In the genomic region with DNA sequence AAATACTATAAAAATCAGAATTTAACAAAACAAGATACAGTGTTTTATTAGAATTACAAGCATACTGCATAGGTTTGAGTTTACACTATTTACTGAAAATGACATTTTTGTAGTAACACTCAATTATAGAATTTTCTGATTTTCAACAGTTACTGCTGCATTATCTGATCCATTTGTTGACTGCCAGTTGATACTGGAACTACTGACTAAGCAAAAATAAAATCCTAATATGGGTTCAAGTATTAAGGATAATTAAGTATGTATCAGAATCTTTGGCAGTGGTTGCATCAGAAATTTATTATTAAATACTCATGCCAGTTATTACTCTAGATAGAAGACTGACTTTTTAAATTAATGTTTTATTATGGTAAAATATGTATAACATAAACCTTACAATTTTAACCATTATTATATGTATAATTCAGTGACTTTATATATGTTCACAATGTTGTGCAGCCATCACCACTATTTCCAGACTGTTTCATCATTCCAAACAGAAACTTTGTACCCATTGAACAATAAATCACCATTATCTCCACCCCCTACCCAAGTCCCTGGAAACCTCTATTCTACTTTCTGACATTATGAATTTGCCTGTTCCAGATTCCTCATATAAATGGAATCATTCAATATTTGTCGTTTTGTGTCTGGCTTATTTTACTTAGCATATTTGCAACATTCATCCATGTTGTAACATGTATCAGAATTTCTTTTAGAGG, we compare ENCODE assay signal across 2 cellular contexts.
TF ChIP-seq lines count a peak whose summit lies in the region.

No MANE protein-coding gene starts in this region.

TF ChIP-seq in K562, 482 proteins besides CTCF, POLR2A, EP300 and RAD21 (continued from another document and continues in another):
- TF ChIP-seq, protein P1, sequence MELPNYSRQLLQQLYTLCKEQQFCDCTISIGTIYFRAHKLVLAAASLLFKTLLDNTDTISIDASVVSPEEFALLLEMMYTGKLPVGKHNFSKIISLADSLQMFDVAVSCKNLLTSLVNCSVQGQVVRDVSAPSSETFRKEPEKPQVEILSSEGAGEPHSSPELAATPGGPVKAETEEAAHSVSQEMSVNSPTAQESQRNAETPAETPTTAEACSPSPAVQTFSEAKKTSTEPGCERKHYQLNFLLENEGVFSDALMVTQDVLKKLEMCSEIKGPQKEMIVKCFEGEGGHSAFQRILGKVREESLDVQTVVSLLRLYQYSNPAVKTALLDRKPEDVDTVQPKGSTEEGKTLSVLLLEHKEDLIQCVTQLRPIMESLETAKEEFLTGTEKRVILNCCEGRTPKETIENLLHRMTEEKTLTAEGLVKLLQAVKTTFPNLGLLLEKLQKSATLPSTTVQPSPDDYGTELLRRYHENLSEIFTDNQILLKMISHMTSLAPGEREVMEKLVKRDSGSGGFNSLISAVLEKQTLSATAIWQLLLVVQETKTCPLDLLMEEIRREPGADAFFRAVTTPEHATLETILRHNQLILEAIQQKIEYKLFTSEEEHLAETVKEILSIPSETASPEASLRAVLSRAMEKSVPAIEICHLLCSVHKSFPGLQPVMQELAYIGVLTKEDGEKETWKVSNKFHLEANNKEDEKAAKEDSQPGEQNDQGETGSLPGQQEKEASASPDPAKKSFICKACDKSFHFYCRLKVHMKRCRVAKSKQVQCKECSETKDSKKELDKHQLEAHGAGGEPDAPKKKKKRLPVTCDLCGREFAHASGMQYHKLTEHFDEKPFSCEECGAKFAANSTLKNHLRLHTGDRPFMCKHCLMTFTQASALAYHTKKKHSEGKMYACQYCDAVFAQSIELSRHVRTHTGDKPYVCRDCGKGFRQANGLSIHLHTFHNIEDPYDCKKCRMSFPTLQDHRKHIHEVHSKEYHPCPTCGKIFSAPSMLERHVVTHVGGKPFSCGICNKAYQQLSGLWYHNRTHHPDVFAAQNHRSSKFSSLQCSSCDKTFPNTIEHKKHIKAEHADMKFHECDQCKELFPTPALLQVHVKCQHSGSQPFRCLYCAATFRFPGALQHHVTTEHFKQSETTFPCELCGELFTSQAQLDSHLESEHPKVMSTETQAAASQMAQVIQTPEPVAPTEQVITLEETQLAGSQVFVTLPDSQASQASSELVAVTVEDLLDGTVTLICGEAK (IDR thresholded peaks at IDR 0.05), result no peak
- TF ChIP-seq, protein P1 (CRISPR knock-in tag; IDR thresholded peaks at IDR 0.05), result no peak
- TF ChIP-seq, protein P2, sequence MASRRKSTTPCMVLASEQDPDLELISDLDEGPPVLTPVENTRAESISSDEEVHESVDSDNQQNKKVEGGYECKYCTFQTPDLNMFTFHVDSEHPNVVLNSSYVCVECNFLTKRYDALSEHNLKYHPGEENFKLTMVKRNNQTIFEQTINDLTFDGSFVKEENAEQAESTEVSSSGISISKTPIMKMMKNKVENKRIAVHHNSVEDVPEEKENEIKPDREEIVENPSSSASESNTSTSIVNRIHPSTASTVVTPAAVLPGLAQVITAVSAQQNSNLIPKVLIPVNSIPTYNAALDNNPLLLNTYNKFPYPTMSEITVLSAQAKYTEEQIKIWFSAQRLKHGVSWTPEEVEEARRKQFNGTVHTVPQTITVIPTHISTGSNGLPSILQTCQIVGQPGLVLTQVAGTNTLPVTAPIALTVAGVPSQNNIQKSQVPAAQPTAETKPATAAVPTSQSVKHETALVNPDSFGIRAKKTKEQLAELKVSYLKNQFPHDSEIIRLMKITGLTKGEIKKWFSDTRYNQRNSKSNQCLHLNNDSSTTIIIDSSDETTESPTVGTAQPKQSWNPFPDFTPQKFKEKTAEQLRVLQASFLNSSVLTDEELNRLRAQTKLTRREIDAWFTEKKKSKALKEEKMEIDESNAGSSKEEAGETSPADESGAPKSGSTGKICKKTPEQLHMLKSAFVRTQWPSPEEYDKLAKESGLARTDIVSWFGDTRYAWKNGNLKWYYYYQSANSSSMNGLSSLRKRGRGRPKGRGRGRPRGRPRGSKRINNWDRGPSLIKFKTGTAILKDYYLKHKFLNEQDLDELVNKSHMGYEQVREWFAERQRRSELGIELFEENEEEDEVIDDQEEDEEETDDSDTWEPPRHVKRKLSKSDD (conservative IDR thresholded peaks at IDR 0.05; ENCODE audit: low read length), result no peak
- TF ChIP-seq PHF21A (IDR thresholded peaks at IDR 0.05; ENCODE audit: borderline replicate concordance, low read depth), result no peak
- no peak for TF ChIP-seq ZNF124 (CRISPR knock-in tag; IDR thresholded peaks at IDR 0.05)
- TF ChIP-seq ZNF316 (IDR thresholded peaks at IDR 0.05), result peak; percentile 75
- peak; percentile 77 for TF ChIP-seq C11orf30 (IDR thresholded peaks at IDR 0.05; ENCODE audit: low read depth)
- no peak for TF ChIP-seq ZBTB12 (CRISPR knock-in tag; IDR thresholded peaks at IDR 0.05)
- TF ChIP-seq ZNF175 (CRISPR knock-in tag; IDR thresholded peaks at IDR 0.05; ENCODE audit: low read depth), result 0 out of 2 replicates have a peak, but pooled peaks have one; percentile 65
- peak; percentile 73 for TF ChIP-seq MEIS2 (IDR thresholded peaks at IDR 0.05; ENCODE audit: partially characterized antibody)
- TF ChIP-seq SNIP1 (IDR thresholded peaks at IDR 0.05; ENCODE audit: low read depth), result no peak

TF ChIP-seq in HepG2, 621 proteins besides CTCF, POLR2A, EP300 and RAD21 (continued from another document and continues in another):
- TF ChIP-seq, protein P3, sequence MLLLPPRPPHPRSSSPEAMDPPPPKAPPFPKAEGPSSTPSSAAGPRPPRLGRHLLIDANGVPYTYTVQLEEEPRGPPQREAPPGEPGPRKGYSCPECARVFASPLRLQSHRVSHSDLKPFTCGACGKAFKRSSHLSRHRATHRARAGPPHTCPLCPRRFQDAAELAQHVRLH (CRISPR knock-in tag; IDR thresholded peaks at IDR 0.05; ENCODE audit: borderline replicate concordance, low read depth), result no peak
- TF ChIP-seq, protein P4, sequence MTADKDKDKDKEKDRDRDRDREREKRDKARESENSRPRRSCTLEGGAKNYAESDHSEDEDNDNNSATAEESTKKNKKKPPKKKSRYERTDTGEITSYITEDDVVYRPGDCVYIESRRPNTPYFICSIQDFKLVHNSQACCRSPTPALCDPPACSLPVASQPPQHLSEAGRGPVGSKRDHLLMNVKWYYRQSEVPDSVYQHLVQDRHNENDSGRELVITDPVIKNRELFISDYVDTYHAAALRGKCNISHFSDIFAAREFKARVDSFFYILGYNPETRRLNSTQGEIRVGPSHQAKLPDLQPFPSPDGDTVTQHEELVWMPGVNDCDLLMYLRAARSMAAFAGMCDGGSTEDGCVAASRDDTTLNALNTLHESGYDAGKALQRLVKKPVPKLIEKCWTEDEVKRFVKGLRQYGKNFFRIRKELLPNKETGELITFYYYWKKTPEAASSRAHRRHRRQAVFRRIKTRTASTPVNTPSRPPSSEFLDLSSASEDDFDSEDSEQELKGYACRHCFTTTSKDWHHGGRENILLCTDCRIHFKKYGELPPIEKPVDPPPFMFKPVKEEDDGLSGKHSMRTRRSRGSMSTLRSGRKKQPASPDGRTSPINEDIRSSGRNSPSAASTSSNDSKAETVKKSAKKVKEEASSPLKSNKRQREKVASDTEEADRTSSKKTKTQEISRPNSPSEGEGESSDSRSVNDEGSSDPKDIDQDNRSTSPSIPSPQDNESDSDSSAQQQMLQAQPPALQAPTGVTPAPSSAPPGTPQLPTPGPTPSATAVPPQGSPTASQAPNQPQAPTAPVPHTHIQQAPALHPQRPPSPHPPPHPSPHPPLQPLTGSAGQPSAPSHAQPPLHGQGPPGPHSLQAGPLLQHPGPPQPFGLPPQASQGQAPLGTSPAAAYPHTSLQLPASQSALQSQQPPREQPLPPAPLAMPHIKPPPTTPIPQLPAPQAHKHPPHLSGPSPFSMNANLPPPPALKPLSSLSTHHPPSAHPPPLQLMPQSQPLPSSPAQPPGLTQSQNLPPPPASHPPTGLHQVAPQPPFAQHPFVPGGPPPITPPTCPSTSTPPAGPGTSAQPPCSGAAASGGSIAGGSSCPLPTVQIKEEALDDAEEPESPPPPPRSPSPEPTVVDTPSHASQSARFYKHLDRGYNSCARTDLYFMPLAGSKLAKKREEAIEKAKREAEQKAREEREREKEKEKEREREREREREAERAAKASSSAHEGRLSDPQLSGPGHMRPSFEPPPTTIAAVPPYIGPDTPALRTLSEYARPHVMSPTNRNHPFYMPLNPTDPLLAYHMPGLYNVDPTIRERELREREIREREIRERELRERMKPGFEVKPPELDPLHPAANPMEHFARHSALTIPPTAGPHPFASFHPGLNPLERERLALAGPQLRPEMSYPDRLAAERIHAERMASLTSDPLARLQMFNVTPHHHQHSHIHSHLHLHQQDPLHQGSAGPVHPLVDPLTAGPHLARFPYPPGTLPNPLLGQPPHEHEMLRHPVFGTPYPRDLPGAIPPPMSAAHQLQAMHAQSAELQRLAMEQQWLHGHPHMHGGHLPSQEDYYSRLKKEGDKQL (CRISPR knock-in tag; IDR thresholded peaks at IDR 0.05; ENCODE audit: low read depth), result no peak
- peak; percentile 61 for TF ChIP-seq GATAD2A (CRISPR knock-in tag; IDR thresholded peaks at IDR 0.05)
- TF ChIP-seq SOX6 (IDR thresholded peaks at IDR 0.05), result no peak
- TF ChIP-seq SOX6 (CRISPR knock-in tag; IDR thresholded peaks at IDR 0.05), result peak; percentile 69; the same call in 1 of the 2 replicates
- TF ChIP-seq, protein P5, sequence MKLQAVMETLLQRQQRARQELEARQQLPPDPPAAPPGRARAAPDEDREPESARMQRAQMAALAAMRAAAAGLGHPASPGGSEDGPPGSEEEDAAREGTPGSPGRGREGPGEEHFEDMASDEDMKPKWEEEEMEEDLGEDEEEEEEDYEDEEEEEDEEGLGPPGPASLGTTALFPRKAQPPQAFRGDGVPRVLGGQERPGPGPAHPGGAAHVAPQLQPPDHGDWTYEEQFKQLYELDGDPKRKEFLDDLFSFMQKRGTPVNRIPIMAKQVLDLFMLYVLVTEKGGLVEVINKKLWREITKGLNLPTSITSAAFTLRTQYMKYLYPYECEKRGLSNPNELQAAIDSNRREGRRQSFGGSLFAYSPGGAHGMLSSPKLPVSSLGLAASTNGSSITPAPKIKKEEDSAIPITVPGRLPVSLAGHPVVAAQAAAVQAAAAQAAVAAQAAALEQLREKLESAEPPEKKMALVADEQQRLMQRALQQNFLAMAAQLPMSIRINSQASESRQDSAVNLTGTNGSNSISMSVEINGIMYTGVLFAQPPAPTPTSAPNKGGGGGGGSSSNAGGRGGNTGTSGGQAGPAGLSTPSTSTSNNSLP (IDR thresholded peaks at IDR 0.05; ENCODE audit: low read depth, low read length), result peak; percentile 53; the same call in 1 of the 2 replicates
- no peak for TF ChIP-seq SALL1 (CRISPR knock-in tag; IDR thresholded peaks at IDR 0.05)
- TF ChIP-seq HBP1 (CRISPR knock-in tag; IDR thresholded peaks at IDR 0.05; ENCODE audit: low read depth), result no peak
- peak; percentile 76; the same call in 1 of the 2 replicates for TF ChIP-seq SP5 (CRISPR knock-in tag; IDR thresholded peaks at IDR 0.05; ENCODE audit: borderline replicate concordance, low read depth)
- peak; percentile 81 for TF ChIP-seq CEBPG (CRISPR knock-in tag; IDR thresholded peaks at IDR 0.05)
- peak; percentile 53; the same call in 1 of the 2 replicates for TF ChIP-seq HMG20A (CRISPR knock-in tag; IDR thresholded peaks at IDR 0.05; ENCODE audit: borderline replicate concordance)
- no peak for TF ChIP-seq U2AF1 (optimal IDR thresholded peaks at IDR 0.05; ENCODE audit: low read depth, low read length)
- no peak for TF ChIP-seq SOX13 (IDR thresholded peaks at IDR 0.05)
- peak in 1 of 2 experiments; percentile 85; a peak in 2 of 4 replicates for TF ChIP-seq SOX13 (CRISPR knock-in tag; conservative IDR thresholded peaks at IDR 0.05 in 1 of 2, IDR thresholded peaks at IDR 0.05 in 1 of 2)
- TF ChIP-seq POGZ (CRISPR knock-in tag; IDR thresholded peaks at IDR 0.05), result peak; percentile 62
- no peak for TF ChIP-seq KAT8 (CRISPR knock-in tag; IDR thresholded peaks at IDR 0.05)
- no peak for TF ChIP-seq MAX (IDR thresholded peaks at IDR 0.05)
- TF ChIP-seq, protein P6, sequence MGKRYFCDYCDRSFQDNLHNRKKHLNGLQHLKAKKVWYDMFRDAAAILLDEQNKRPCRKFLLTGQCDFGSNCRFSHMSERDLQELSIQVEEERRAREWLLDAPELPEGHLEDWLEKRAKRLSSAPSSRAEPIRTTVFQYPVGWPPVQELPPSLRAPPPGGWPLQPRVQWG (CRISPR knock-in tag; IDR thresholded peaks at IDR 0.05; ENCODE audit: borderline replicate concordance, low read depth), result no peak
- no peak for TF ChIP-seq KLF16 (CRISPR knock-in tag; IDR thresholded peaks at IDR 0.05)
